Comparison of ENCODE assay signal across 8 cellular contexts in the genomic region with DNA sequence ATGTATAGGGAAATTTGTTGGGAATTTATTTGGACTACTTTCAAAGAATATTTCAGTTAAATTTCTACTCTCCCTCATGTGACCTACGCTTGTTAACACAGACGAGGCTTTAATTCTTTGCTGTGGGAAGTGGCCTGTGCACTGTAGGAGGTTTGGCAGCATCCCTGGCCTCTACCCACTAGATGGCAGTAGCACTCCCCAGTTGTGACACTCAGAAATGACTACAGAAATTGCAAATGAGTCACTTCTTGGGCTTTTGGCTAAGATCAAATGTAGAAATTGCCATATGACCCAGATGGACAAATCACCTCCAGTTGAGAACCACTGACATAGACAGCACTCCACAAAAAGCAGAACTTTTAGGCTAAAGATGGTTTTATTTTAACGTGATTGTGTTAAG. TPM values are rescaled to one million over a fixed set of nuclear protein-coding genes. Genes with fewer than 3 reads are reported as not detected.
DNase-seq lines count a peak whose midpoint lies in the region; ATAC-seq and TF ChIP-seq lines count a peak whose summit lies in the region.

No MANE protein-coding gene starts in this region.

- H3F3A ChIP-seq in neural progenitor cell (ENCODE audit: low read depth), result no peaks in the 10 kb centered on the region

- H3K27me3 ChIP-seq in OCI-LY3 (ENCODE audit: low read depth, low read length) (no peaks in the 10 kb centered on the region), neural progenitor cell (no peaks in the 10 kb centered on the region), tibial nerve (no peaks in the 10 kb centered on the region)

- H3K9me3 ChIP-seq in OCI-LY3 (ENCODE audit: insufficient read depth, low read length) (no peaks in the 10 kb centered on the region), neural progenitor cell (ENCODE audit: low read depth) (no peaks in the 10 kb centered on the region), tibial nerve (no peaks in the 10 kb centered on the region)

- no peaks in the 10 kb centered on the region for H3K27me3 Mint-ChIP-seq in neural progenitor cell (ENCODE audit: insufficient read depth, low read depth)

- no peaks in the 10 kb centered on the region for H3K9me3 Mint-ChIP-seq in neural progenitor cell

- H4K20me1 ChIP-seq in OCI-LY3 (ENCODE audit: insufficient read depth, low read length) (no peaks in the 10 kb centered on the region), neural progenitor cell (ENCODE audit: low read depth) (no peaks in the 10 kb centered on the region)

- peak; percentile 65 for ATAC-seq in GM18861 (IDR thresholded peaks at IDR 0.05; ENCODE audit: unreplicated experiment)
- ATAC-seq in HG03432 (IDR thresholded peaks at IDR 0.05; ENCODE audit: unreplicated experiment), result peak; percentile 82

- H3K9ac ChIP-seq in OCI-LY3 (ENCODE audit: low read length) (no peak overlapping the region), neural progenitor cell (no peak overlapping the region)

- peaks cover 15% of the 10 kb centered on the region for H3K4me1 Mint-ChIP-seq in neural progenitor cell

- H3K36me3 ChIP-seq in OCI-LY3 (replicated peaks; ENCODE audit: low read depth, low read length) (no peaks in the 10 kb centered on the region), neural progenitor cell (no peaks in the 10 kb centered on the region), tibial nerve (no peaks in the 10 kb centered on the region)

- H3K27ac Mint-ChIP-seq in neural progenitor cell, result no peak overlapping the region

- peak in 1 of 2 donors; percentile 48 for TF ChIP-seq EP300 in tibial nerve (IDR thresholded peaks at IDR 0.05)

- H3K4me2 ChIP-seq in OCI-LY3 (ENCODE audit: low read length) (peak overlapping the region; percentile 53; the same call in 1 of the 2 replicates), neural progenitor cell (no peak overlapping the region)

- H2AFZ ChIP-seq in OCI-LY3 (ENCODE audit: low read depth, low read length) (peak overlapping the region; percentile 35; the same call in 1 of the 2 replicates), neural progenitor cell (replicated peaks) (no peak overlapping the region)

- H3K27ac ChIP-seq in OCI-LY3 (ENCODE audit: low read length) (no peak overlapping the region), neural progenitor cell (no peak overlapping the region), tibial nerve (peak overlapping the region in 1 of 4 donors; percentile 53)

- H3K4me1 ChIP-seq in OCI-LY3 (ENCODE audit: low read length) (peaks cover 35% of the 10 kb centered on the region), neural progenitor cell (peaks cover 10% of the 10 kb centered on the region), tibial nerve (peaks cover 0 to 5% (median 0%) of the 10 kb centered on the region in 4 donors)

- WGBS in tibial nerve, 2 donors, result 17 to 20% methylated on average over 3 of the region's 3 CpGs

- H3K79me2 ChIP-seq in OCI-LY3 (ENCODE audit: low read length), result no peaks in the 10 kb centered on the region
- H3K79me2 ChIP-seq in neural progenitor cell (ENCODE audit: low read depth), result no peaks in the 10 kb centered on the region

- H3K36me3 Mint-ChIP-seq in neural progenitor cell, result no peaks in the 10 kb centered on the region

- TF ChIP-seq CTCF in AG09309 (IDR thresholded peaks at IDR 0.05; ENCODE audit: control insufficient read depth, insufficient read depth, low read depth, low read length, missing control alignments) (peak; percentile 90), OCI-LY3 (IDR thresholded peaks at IDR 0.05; ENCODE audit: low read depth, low read length) (peak; percentile 80), neural progenitor cell (IDR thresholded peaks at IDR 0.05) (peak; percentile 90), tibial nerve (IDR thresholded peaks at IDR 0.05) (peak; percentile 57 to 81 (median 70))

- DNase-seq in AG09309 (ENCODE audit: low read depth), result no peak
- DNase-seq in activated T-cell treated with anti-CD3 and anti-CD28 coated beads, Interleukin-2, amount 50 U/mL, for 48 hours, result peak; percentile 70 to 76
- peak; percentile 74 for DNase-seq in fibroblast of peridontal ligament (ENCODE audit: extremely low read depth)
- peak; percentile 74 for DNase-seq in neural progenitor cell (ENCODE audit: low spot score)
- DNase-seq in tibial nerve (ENCODE audit: low spot score in 2 of 2), result peak; percentile 19 to 76

- H3K4me3 ChIP-seq in AG09309 (ENCODE audit: control insufficient read depth, low read depth, low read length), result no peak overlapping the region
- H3K4me3 ChIP-seq in OCI-LY3 (ENCODE audit: low read length), result no peak overlapping the region
- no peak overlapping the region for H3K4me3 ChIP-seq in neural progenitor cell
- H3K4me3 ChIP-seq in tibial nerve, result no peak overlapping the region

- no peak for TF ChIP-seq POLR2A in tibial nerve (IDR thresholded peaks at IDR 0.05)

- H3K4me3 Mint-ChIP-seq in neural progenitor cell, result no peak overlapping the region

RNA-seq across cellular contexts. Expression of gene PIR, which starts 22.1 kb away (rescaled TPM):
- total RNA-seq in neural progenitor cell (ENCODE audit: low replicate concordance), result 40.2 and 45.0 TPM in 2 replicates
- 10 to 100 TPM; 10.6 to 27.6 (median 23.4) TPM for total RNA-seq in tibial nerve

RNA-seq across cellular contexts. Expression of gene BMX, which starts 29.6 kb away (rescaled TPM):
- total RNA-seq in neural progenitor cell (ENCODE audit: low replicate concordance), result not detected in 2 replicates
- total RNA-seq in tibial nerve, result 1 to 10 TPM; 1.8 to 5.9 (median 3.4) TPM
